Comparison of ENCODE assay signal across 20 cellular contexts in the genomic region with DNA sequence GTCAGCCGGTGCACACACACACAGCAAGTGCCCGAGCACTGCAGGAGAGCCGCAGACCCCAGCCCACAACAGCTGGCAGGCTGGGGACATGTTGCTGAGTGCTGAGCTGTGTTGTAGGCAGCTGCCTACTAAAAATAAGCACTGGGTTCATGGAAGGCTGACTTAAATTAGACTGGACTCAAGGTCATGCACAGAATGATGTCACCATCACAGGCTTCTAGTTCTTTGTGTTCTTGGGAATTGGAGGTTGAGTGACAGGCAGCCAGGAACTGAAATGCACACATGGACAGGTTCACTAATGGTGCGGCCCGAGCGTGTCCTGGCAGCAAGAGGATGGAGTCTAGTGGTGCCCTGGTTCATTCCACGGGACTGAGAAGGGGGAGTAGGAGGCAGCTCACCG.
DNase-seq lines count a peak whose midpoint lies in the region; ATAC-seq and TF ChIP-seq lines count a peak whose summit lies in the region.
"Had no signal": no experiment of that assay in that cellular context is flagged by ENCODE, and none has a peak within 500 bp of the region (broad histone marks: within the 10 kb centered on the region; RNA-seq: fewer than 3 reads in every experiment).

No MANE protein-coding gene starts in this region.

- H3K36me3 ChIP-seq in ascending aorta (no peaks in the 10 kb centered on the region), psoas muscle (ENCODE audit: insufficient read depth in 1 of 2, low read depth in 1 of 2) (no peaks in the 10 kb centered on the region)
- H3K36me3 ChIP-seq: neutrophil had no signal

- H3K4me3 ChIP-seq in ascending aorta (peak overlapping the region in 1 of 2 donors; percentile 5), psoas muscle (no peak overlapping the region)

- no peaks in the 10 kb centered on the region for H3K9me3 ChIP-seq in ascending aorta
- no peaks in the 10 kb centered on the region for H3K9me3 ChIP-seq in psoas muscle
- H3K9me3 ChIP-seq: neutrophil, SK-N-SH had no signal

- TF ChIP-seq CTCF in ascending aorta (IDR thresholded peaks at IDR 0.05) (no peak), psoas muscle (IDR thresholded peaks at IDR 0.05) (no peak)

- peaks cover 28 to 44% of the 10 kb centered on the region in 2 donors for H3K4me1 ChIP-seq in ascending aorta
- peaks cover 55% of the 10 kb centered on the region for H3K4me1 ChIP-seq in psoas muscle

- 19 to 32% (median 24%) methylated on average over 8 of the region's 8 CpGs for WGBS in psoas muscle, 3 donors

- H3K27ac ChIP-seq in ascending aorta (peak overlapping the region; percentile 60 to 72), psoas muscle (peak overlapping the region; percentile 94)
- H3K27ac ChIP-seq: C4-2B, neutrophil, VCaP had no signal

- DNase-seq in HEK293T (ENCODE audit: extremely low spot score) (no peak), ascending aorta (ENCODE audit: low spot score in 2 of 2) (peak; percentile 42 to 77), left ventricle myocardium superior (peak; percentile 71), psoas muscle (peak; percentile 33 to 87), NCI-H1436 treated with DMSO at 0.1 percent for 48 hours (lab: John Stamatoyannopoulos, UW) (no peak), ecto neural progenitor cell (ENCODE audit: low spot score) (no peak), G401 (ENCODE audit: low spot score) (no peak)
- DNase-seq: activated effector memory CD4-positive, alpha-beta T cell treated with anti-CD3 and anti-CD28 coated beads, Interleukin-2, amount 50 U/mL, for 16 hours; activated naive CD8-positive, alpha-beta T cell treated with anti-CD3 and anti-CD28 coated beads, Interleukin-2, amount 50 U/mL, for 24 hours; caudate nucleus; effector CD4-positive, alpha-beta T cell; foreskin melanocyte; GDM1; NCI-H345; SK-N-SH had no signal

- in situ Hi-C loops in G401 (cut with HindIII; ENCODE audit: low sequenced_read_pairs), result no loop called here

- intact Hi-C loops in ascending aorta (cut with DNase I), result no loop called here
- intact Hi-C loops in left ventricle myocardium superior (cut with micrococcal nuclease), result no loop called here
- intact Hi-C loops in psoas muscle (cut with DNase I), result loop anchor here (5.0 kb wide), 2 partner anchors 121 to 161 kb away; a partner anchor contains a TSS

- no peaks in the 10 kb centered on the region for H3K27me3 ChIP-seq in ascending aorta
- H3K27me3 ChIP-seq in psoas muscle (ENCODE audit: insufficient read depth in 3 of 3, low read length in 2 of 3), result no peaks in the 10 kb centered on the region

- ATAC-seq in left ventricle myocardium superior (peak; percentile 70), psoas muscle (peak; percentile 65 to 73 (median 68)), GM18502 (IDR thresholded peaks at IDR 0.05; ENCODE audit: poor library complexity, unreplicated experiment) (no peak)
- ATAC-seq: activated naive CD8-positive, alpha-beta T cell treated with anti-CD3 and anti-CD28 coated beads, Interleukin-2, amount 50 U/mL, for 24 hours; left colon had no signal

- CTCF ChIA-PET in HEK293T (lab: Yijun Ruan, JAX), result no interaction called here

- POLR2A ChIA-PET in HEK293T (lab: Yijun Ruan, JAX), result no interaction called here

TF ChIP-seq in HEK293T, 16 proteins besides CTCF, POLR2A, EP300 and RAD21:
- TF ChIP-seq, protein P1, sequence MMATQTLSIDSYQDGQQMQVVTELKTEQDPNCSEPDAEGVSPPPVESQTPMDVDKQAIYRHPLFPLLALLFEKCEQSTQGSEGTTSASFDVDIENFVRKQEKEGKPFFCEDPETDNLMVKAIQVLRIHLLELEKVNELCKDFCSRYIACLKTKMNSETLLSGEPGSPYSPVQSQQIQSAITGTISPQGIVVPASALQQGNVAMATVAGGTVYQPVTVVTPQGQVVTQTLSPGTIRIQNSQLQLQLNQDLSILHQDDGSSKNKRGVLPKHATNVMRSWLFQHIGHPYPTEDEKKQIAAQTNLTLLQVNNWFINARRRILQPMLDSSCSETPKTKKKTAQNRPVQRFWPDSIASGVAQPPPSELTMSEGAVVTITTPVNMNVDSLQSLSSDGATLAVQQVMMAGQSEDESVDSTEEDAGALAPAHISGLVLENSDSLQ (IDR thresholded peaks at IDR 0.05), result peak; percentile 64
- TF ChIP-seq CTBP1 (IDR thresholded peaks at IDR 0.05; ENCODE audit: borderline replicate concordance), result no peak
TF ChIP-seq in HEK293T: peak in this region for 1.

Comparison
In these comparisons a context has a peak if more than half of its experiments do, and no peak if none do; other contexts are left out.
1. DNase-seq: peak in ascending aorta (2 of 2), left ventricle myocardium superior (single experiment) and psoas muscle (2 of 2); none in HEK293T (single experiment), NCI-H1436 treated with DMSO at 0.1 percent for 48 hours (single experiment), ecto neural progenitor cell (single experiment) and G401 (single experiment).
2. intact Hi-C loops: an anchor here in psoas muscle (5.0 kb wide); none called in ascending aorta and left ventricle myocardium superior.